In the genomic region with DNA sequence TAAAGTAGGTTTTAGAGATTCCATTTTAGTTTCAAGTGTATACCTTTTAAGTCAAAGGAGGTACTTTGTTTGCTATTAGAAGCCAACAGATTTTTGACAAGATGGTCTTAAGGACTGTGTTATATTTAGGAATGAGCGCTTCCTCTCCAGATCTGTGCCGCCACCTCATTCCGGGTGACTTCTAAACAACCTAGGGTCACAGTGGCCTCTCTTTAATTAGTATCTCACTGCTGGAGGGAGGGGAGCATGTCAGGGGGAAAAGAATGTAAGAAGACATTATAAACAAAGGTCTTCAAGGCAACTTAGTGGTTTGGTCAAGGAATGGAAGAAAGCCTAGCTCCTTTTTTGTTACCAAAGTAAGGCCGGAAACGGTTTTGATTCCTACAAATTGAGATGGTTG, we compare ENCODE assay signal across 15 cellular contexts.
A peak's percentile ranks its signal among the peaks of the same experiment; 100 is the strongest.
DNase-seq lines count a peak whose midpoint lies in the region; ATAC-seq and TF ChIP-seq lines count a peak whose summit lies in the region.
"Had no signal": no experiment of that assay in that cellular context is flagged by ENCODE, and none has a peak within 500 bp of the region (broad histone marks: within the 10 kb centered on the region; RNA-seq: fewer than 3 reads in every experiment).

No MANE protein-coding gene starts in this region.

- H4K8ac ChIP-seq in IMR-90 (ENCODE audit: low read depth in 2 of 2, low read length in 2 of 2), result 0 out of 4 replicates have a peak overlapping the region, but pooled peaks of 1 of the 2 experiments have one; percentile 21

- no CpG with 5 or more reads among the region's 5 CpGs for WGBS in IMR-90 (ENCODE audit: extremely low coverage in 2 of 2, insufficient read length in 1 of 2), 2 experiments
- 77 to 87% (median 81%) methylated on average over 5 of the region's 5 CpGs for WGBS in ovary, 3 donors

- no peak for DNase-seq in IMR-90
- DNase-seq in central memory CD8-positive, alpha-beta T cell (ENCODE audit: low spot score in 2 of 2), result no peak
- no peak for DNase-seq in naive thymus-derived CD8-positive, alpha-beta T cell
- DNase-seq in ovary, result no peak
- no peak for DNase-seq in type B pancreatic cell (ENCODE audit: extremely low spot score, unreplicated experiment)
- DNase-seq in occipital lobe (lab: John Stamatoyannopoulos, UW), result no peak
- DNase-seq: activated CD4-positive, CD25-positive, alpha-beta regulatory T cell; amniotic stem cell; colonic mucosa; NCI-H1048 had no signal

- H2AK5ac ChIP-seq in IMR-90 (ENCODE audit: low read depth, low read length), result peak overlapping the region; percentile 86

- H2AK9ac ChIP-seq in IMR-90 (replicated peaks; ENCODE audit: low read depth, low read length, poor library complexity), result no peak overlapping the region

- peak overlapping the region; percentile 23 for H3K27ac Mint-ChIP-seq in central memory CD8-positive, alpha-beta T cell (ENCODE audit: low read depth)
- peak overlapping the region in 8 of 10 donors; percentile 52 to 88 (median 76) for H3K27ac Mint-ChIP-seq in naive thymus-derived CD8-positive, alpha-beta T cell
- H3K27ac Mint-ChIP-seq in type B pancreatic cell, result no peak overlapping the region
- H3K27ac Mint-ChIP-seq: progenitor cell of endocrine pancreas had no signal

- peak overlapping the region; percentile 74 for H2BK5ac ChIP-seq in IMR-90 (ENCODE audit: low read depth, low read length, poor library complexity, severe bottlenecking)

- intact Hi-C loops in IMR-90 (cut with micrococcal nuclease), result loop anchor here (1.0 to 5.0 kb wide), 3 partner anchors 66 to 544 kb away; a partner anchor contains a TSS
- intact Hi-C loops in ovary (cut with DNase I), result no loop called here

- 0 out of 2 replicates have a peak overlapping the region, but pooled peaks have one; percentile 18 for H2BK20ac ChIP-seq in IMR-90 (ENCODE audit: low read depth, low read length)

- H3K56ac ChIP-seq in IMR-90 (ENCODE audit: extremely low read depth, insufficient read depth, low read length), result no peak overlapping the region

- no TSS peak for BruUV-seq in IMR-90 (replicated peaks; lab: Mats Ljungman, UMichigan)

- peaks cover 2% of the 10 kb centered on the region for H3K36me3 Mint-ChIP-seq in central memory CD8-positive, alpha-beta T cell (ENCODE audit: insufficient read depth)
- H3K36me3 Mint-ChIP-seq in naive thymus-derived CD8-positive, alpha-beta T cell, result peaks cover 5 to 9% (median 8%) of the 10 kb centered on the region in 3 donors
- peaks cover 38% of the 10 kb centered on the region for H3K36me3 Mint-ChIP-seq in type B pancreatic cell

- no peaks in the 10 kb centered on the region for H3K27me3 Mint-ChIP-seq in central memory CD8-positive, alpha-beta T cell
- no peaks in the 10 kb centered on the region for H3K27me3 Mint-ChIP-seq in naive thymus-derived CD8-positive, alpha-beta T cell
- no peaks in the 10 kb centered on the region for H3K27me3 Mint-ChIP-seq in type B pancreatic cell
- H3K27me3 Mint-ChIP-seq: progenitor cell of endocrine pancreas had no signal

- H3K4me3 ChIP-seq in BLaER1 (no peak overlapping the region), IMR-90 (ENCODE audit: insufficient read depth, low read depth, low read length) (no peak overlapping the region), ovary (no peak overlapping the region)
- H3K4me3 ChIP-seq: colonic mucosa, lung had no signal

- ATAC-seq in IMR-90 (ENCODE audit: low read depth), result no peak
- ATAC-seq in central memory CD8-positive, alpha-beta T cell (replicated peaks; ENCODE audit: extremely low read depth, poor library complexity, severe bottlenecking), result no peak
- ATAC-seq in naive thymus-derived CD8-positive, alpha-beta T cell, result no peak
- no peak for ATAC-seq in HG03378 (IDR thresholded peaks at IDR 0.05; ENCODE audit: unreplicated experiment)
- ATAC-seq: esophagus mucosa had no signal

- no peak overlapping the region for H2AFZ ChIP-seq in IMR-90 (replicated peaks; ENCODE audit: low read length, poor library complexity)

- dilution Hi-C loops in IMR-90 (cut with HindIII; ENCODE audit: low sequenced_read_pairs, unreplicated experiment), result no loop called here

- H3K9me1 ChIP-seq in IMR-90 (ENCODE audit: insufficient read depth, low read length), result peaks cover 4% of the 10 kb centered on the region; the same call in 1 of the 2 replicates

- TF ChIP-seq POLR2A in IMR-90 (IDR thresholded peaks at IDR 0.05; ENCODE audit: low read depth, low read length) (no peak), ovary (IDR thresholded peaks at IDR 0.05) (no peak)

- peaks cover 18 to 59% of the 10 kb centered on the region in 2 experiments for H3K79me1 ChIP-seq in IMR-90 (ENCODE audit: low read depth in 1 of 2, low read length in 2 of 2)

- H4K20me1 ChIP-seq in BLaER1 (no peaks in the 10 kb centered on the region), IMR-90 (ENCODE audit: insufficient read depth, low read length) (no peaks in the 10 kb centered on the region)

- H2BK15ac ChIP-seq in IMR-90 (ENCODE audit: low read depth, low read length), result peak overlapping the region; percentile 56; the same call in 1 of the 3 replicates

- no peaks in the 10 kb centered on the region for H3K27me3 ChIP-seq in BLaER1
- no peaks in the 10 kb centered on the region for H3K27me3 ChIP-seq in IMR-90 (ENCODE audit: control insufficient read depth, insufficient read depth, low read length)
- no peaks in the 10 kb centered on the region for H3K27me3 ChIP-seq in ovary

- no peak overlapping the region for H3K4me3 Mint-ChIP-seq in central memory CD8-positive, alpha-beta T cell
- peak overlapping the region in 7 of 10 donors; percentile 1 to 52 (median 19) for H3K4me3 Mint-ChIP-seq in naive thymus-derived CD8-positive, alpha-beta T cell
- H3K4me3 Mint-ChIP-seq in type B pancreatic cell, result no peak overlapping the region

- no peak overlapping the region for H4K91ac ChIP-seq in IMR-90 (ENCODE audit: insufficient read depth, low read depth, low read length)

- H3K9me3 ChIP-seq in BLaER1, result peaks cover 9% of the 10 kb centered on the region
- H3K9me3 ChIP-seq in IMR-90 (ENCODE audit: control insufficient read depth, insufficient read depth, low read length), result peaks cover 4% of the 10 kb centered on the region
- no peaks in the 10 kb centered on the region for H3K9me3 ChIP-seq in ovary
- H3K9me3 ChIP-seq: colonic mucosa had no signal

- no peak for TF ChIP-seq RAD21 in IMR-90 (IDR thresholded peaks at IDR 0.05; ENCODE audit: low read length)

- H3K4me1 ChIP-seq in BLaER1, result peaks cover 42% of the 10 kb centered on the region
- peaks cover 11% of the 10 kb centered on the region for H3K4me1 ChIP-seq in IMR-90 (ENCODE audit: control insufficient read depth, insufficient read depth, low read length)
- peaks cover 10% of the 10 kb centered on the region for H3K4me1 ChIP-seq in ovary (ENCODE audit: insufficient read depth)
- H3K4me1 ChIP-seq: colonic mucosa had no signal

- peak overlapping the region; percentile 14 for H3K4ac ChIP-seq in IMR-90 (ENCODE audit: low read depth, low read length)

- H3K9ac ChIP-seq in BLaER1 (no peak overlapping the region), IMR-90 (ENCODE audit: low read depth, low read length) (no peak overlapping the region)

- H3K27ac ChIP-seq in BLaER1, result no peak overlapping the region
- peak overlapping the region; percentile 51; the same call in 1 of the 2 replicates for H3K27ac ChIP-seq in IMR-90 (ENCODE audit: insufficient read depth, low read length)
- no peak overlapping the region for H3K27ac ChIP-seq in ovary
- H3K27ac ChIP-seq: colonic mucosa had no signal

- H3K36me3 ChIP-seq in BLaER1, result no peaks in the 10 kb centered on the region
- H3K36me3 ChIP-seq in IMR-90 (ENCODE audit: control insufficient read depth, insufficient read depth, low read length), result peaks cover 7% of the 10 kb centered on the region
- no peaks in the 10 kb centered on the region for H3K36me3 ChIP-seq in ovary
- H3K36me3 ChIP-seq: colonic mucosa had no signal

- H3K4me2 ChIP-seq in BLaER1 (0 out of 2 replicates have a peak overlapping the region, but pooled peaks have one; percentile 6), IMR-90 (ENCODE audit: low read depth, low read length) (0 out of 2 replicates have a peak overlapping the region, but pooled peaks have one; percentile 1)

- H3K18ac ChIP-seq in IMR-90 (ENCODE audit: low read depth, low read length), result peak overlapping the region; percentile 38; the same call in 1 of the 2 replicates

- peak overlapping the region; percentile 39 for H2BK120ac ChIP-seq in IMR-90 (ENCODE audit: low read depth, low read length)

- POLR2A ChIA-PET in IMR-90 (lab: Charles Lee; ENCODE audit: unreplicated experiment), result interaction anchor here (0.7 kb wide), 1 partner anchor 1504 kb away, joined by 3 read pairs; no protein-coding TSS in a partner anchor
- POLR2A ChIA-PET in naive thymus-derived CD8-positive, alpha-beta T cell (lab: Charles Lee), result interaction anchor here (0.7 to 4.9 kb wide), 4 partner anchors 9 to 63 kb away, joined by 4 to 59 read pairs (median 18); no protein-coding TSS in a partner anchor

- in situ Hi-C loops in IMR-90 (cut with MboI; ENCODE audit: low sequenced_read_pairs), result no loop called here

- peaks cover 60% of the 10 kb centered on the region for H3K4me1 Mint-ChIP-seq in central memory CD8-positive, alpha-beta T cell
- peaks cover 35 to 73% (median 61%) of the 10 kb centered on the region in 4 donors for H3K4me1 Mint-ChIP-seq in naive thymus-derived CD8-positive, alpha-beta T cell
- H3K4me1 Mint-ChIP-seq in type B pancreatic cell (ENCODE audit: unreplicated experiment), result peaks cover 19% of the 10 kb centered on the region

- no peak for TF ChIP-seq EP300 in ovary (IDR thresholded peaks at IDR 0.05)

- no peak overlapping the region; the same call in 1 of the 2 replicates for H3K14ac ChIP-seq in IMR-90 (replicated peaks; ENCODE audit: low read depth, low read length)

- H4K5ac ChIP-seq in IMR-90 (ENCODE audit: low read depth, low read length), result peak overlapping the region; percentile 22; the same call in 1 of the 2 replicates

- TF ChIP-seq CTCF in IMR-90 (conservative IDR thresholded peaks at IDR 0.05; ENCODE audit: low read depth, low read length) (no peak), ovary (IDR thresholded peaks at IDR 0.05) (no peak), type B pancreatic cell (conservative IDR thresholded peaks at IDR 0.05) (no peak)

- peak overlapping the region; percentile 29; the same call in 1 of the 2 replicates for H3K23ac ChIP-seq in IMR-90 (ENCODE audit: low read depth, low read length)

- CTCF ChIA-PET in IMR-90 (lab: Yijun Ruan, JAX), result no interaction called here

- H3K9me3 Mint-ChIP-seq in central memory CD8-positive, alpha-beta T cell, result no peaks in the 10 kb centered on the region
- H3K9me3 Mint-ChIP-seq in naive thymus-derived CD8-positive, alpha-beta T cell, result peaks cover 0 to 11% (median 0%) of the 10 kb centered on the region in 9 donors
- H3K9me3 Mint-ChIP-seq in type B pancreatic cell, result peaks cover 12% of the 10 kb centered on the region

TF ChIP-seq in IMR-90, 13 proteins besides CTCF, POLR2A, EP300 and RAD21 (continues in another document):
- TF ChIP-seq, protein P1, sequence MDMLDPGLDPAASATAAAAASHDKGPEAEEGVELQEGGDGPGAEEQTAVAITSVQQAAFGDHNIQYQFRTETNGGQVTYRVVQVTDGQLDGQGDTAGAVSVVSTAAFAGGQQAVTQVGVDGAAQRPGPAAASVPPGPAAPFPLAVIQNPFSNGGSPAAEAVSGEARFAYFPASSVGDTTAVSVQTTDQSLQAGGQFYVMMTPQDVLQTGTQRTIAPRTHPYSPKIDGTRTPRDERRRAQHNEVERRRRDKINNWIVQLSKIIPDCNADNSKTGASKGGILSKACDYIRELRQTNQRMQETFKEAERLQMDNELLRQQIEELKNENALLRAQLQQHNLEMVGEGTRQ (IDR thresholded peaks at IDR 0.05; ENCODE audit: low read depth, low read length), result no peak
- no peak for TF ChIP-seq RFX5 (IDR thresholded peaks at IDR 0.05; ENCODE audit: low read depth, low read length)

Comparison
In these comparisons a context has a peak if more than half of its experiments do, and no peak if none do; other contexts are left out.
1. H3K4me3 Mint-ChIP-seq: peak in naive thymus-derived CD8-positive, alpha-beta T cell (7 of 10); none in central memory CD8-positive, alpha-beta T cell (single experiment) and type B pancreatic cell (single experiment).